ENCODE assay signal across 13 cellular contexts in genomic region chr12:57233357-57234232, GRCh38. TPM values are rescaled to one million over a fixed set of nuclear protein-coding genes. Genes with fewer than 3 reads are reported as not detected.
A peak's percentile ranks its signal among the peaks of the same experiment; 100 is the strongest.
DNase-seq lines count a peak whose midpoint lies in the region; ATAC-seq, FAIRE-seq and TF ChIP-seq lines count a peak whose summit lies in the region.
"Had no signal": no experiment of that assay in that cellular context is flagged by ENCODE, and none has a peak within 500 bp of the region (broad histone marks: within the 10 kb centered on the region; RNA-seq: fewer than 3 reads in every experiment).

No MANE protein-coding gene starts in this region.

- H3K79me2 ChIP-seq in K562 (ENCODE audit: control insufficient read depth, insufficient read depth, low read length), result peaks cover 28% of the 10 kb centered on the region

- H3K36me3 ChIP-seq in K562 (ENCODE audit: control insufficient read depth, insufficient read depth, low read length) (peaks cover 53% of the 10 kb centered on the region; the same call in 2 of the 3 replicates), kidney (ENCODE audit: control insufficient read depth in 1 of 2, insufficient read depth in 2 of 2, low read length in 2 of 2) (peaks cover 11 to 26% of the 10 kb centered on the region in 2 donors)

- H4K20me1 ChIP-seq in K562 (replicated peaks; ENCODE audit: control insufficient read depth, insufficient read depth, low read length), result peaks cover 17% of the 10 kb centered on the region

- no peak for TF ChIP-seq EP300 in K562 (IDR thresholded peaks at IDR 0.05; ENCODE audit: low read length)

- no peaks in the 10 kb centered on the region for H3K27me3 ChIP-seq in K562 (ENCODE audit: control insufficient read depth in 2 of 2, insufficient read depth in 2 of 2, low read length in 2 of 2)

- H3K9ac ChIP-seq in K562 (ENCODE audit: insufficient read depth in 1 of 2, low read depth in 2 of 2, low read length in 2 of 2), result peak overlapping the region in 1 of 2 experiments; percentile 19; a peak in 1 of 4 replicates
- no peak overlapping the region for H3K9ac ChIP-seq in kidney (ENCODE audit: low read length in 2 of 2)

- WGBS in K562 (ENCODE audit: insufficient coverage, low coverage, missing lambda C conversion rate), result 83% methylated on average over 15 of the region's 15 CpGs

- no TSS peak for BruUV-seq in K562 (replicated peaks; lab: Mats Ljungman, UMichigan)

- TF ChIP-seq CTCF in K562 (IDR thresholded peaks at IDR 0.05 in 2 of 3, conservative IDR thresholded peaks at IDR 0.05 in 1 of 3; ENCODE audit: insufficient read depth in 2 of 3, low read depth in 1 of 3, low read length in 3 of 3) (no peak), kidney (IDR thresholded peaks at IDR 0.05; ENCODE audit: borderline replicate concordance, extremely low read depth, insufficient read depth) (no peak)

- H3K4me3 ChIP-seq in K562 (no peak overlapping the region), kidney (ENCODE audit: low read length in 2 of 2) (no peak overlapping the region)

- TF ChIP-seq POLR2A in K562 (conservative IDR thresholded peaks at IDR 0.05), result no peak

- CTCF ChIA-PET in K562 (lab: Yijun Ruan, JAX; ENCODE audit: low intra/inter-chr PET ratio), result no interaction called here

- peaks cover 40 to 71% of the 10 kb centered on the region in 2 experiments for H3K4me1 ChIP-seq in K562 (replicated peaks in 1 of 2; ENCODE audit: control insufficient read depth in 2 of 2, insufficient read depth in 2 of 2, low read length in 2 of 2)
- peaks cover 8 to 11% of the 10 kb centered on the region in 2 donors for H3K4me1 ChIP-seq in kidney (ENCODE audit: control insufficient read depth in 1 of 2, insufficient read depth in 1 of 2, low read depth in 1 of 2, low read length in 2 of 2)

- peak overlapping the region; percentile 42; the same call in 1 of the 3 replicates for H3K27ac ChIP-seq in K562 (ENCODE audit: extremely low read depth, low read depth, low read length)
- no peak overlapping the region for H3K27ac ChIP-seq in kidney (ENCODE audit: low read depth in 2 of 2, low read length in 2 of 2)

- TF ChIP-seq RAD21 in K562 (CRISPR knock-in tag; conservative IDR thresholded peaks at IDR 0.05 in 1 of 2, IDR thresholded peaks at IDR 0.05 in 1 of 2), result no peak

- in situ Hi-C loops in K562 (cut with MboI), result no loop called here

- FAIRE-seq in K562 (lab: Jason Lieb, UNC) (no peak), kidney (lab: Jason Lieb, UNC) (no peak)
- FAIRE-seq: endothelial cell of umbilical vein had no signal

- intact Hi-C loops in Right ventricle myocardium superior (cut with DNase I), result no loop called here
- intact Hi-C loops in Right ventricle myocardium inferior (cut with DNase I), result no loop called here
- intact Hi-C loops in K562 (cut with micrococcal nuclease), result no loop called here
- intact Hi-C loops in kidney (cut with DNase I), result no loop called here

- H3K9me1 ChIP-seq in K562 (ENCODE audit: control insufficient read depth, insufficient read depth, low read length), result peaks cover 9% of the 10 kb centered on the region

- POLR2A ChIA-PET in K562 (lab: Yijun Ruan, JAX), result interaction anchor here (0.6 to 1.2 kb wide), 6 partner anchors 8 to 858 kb away, joined by 3 to 5 read pairs (median 3); no protein-coding TSS in a partner anchor

- no peak overlapping the region for H3K4me2 ChIP-seq in K562 (ENCODE audit: insufficient read depth, low read length)

- DNase-seq in Right ventricle myocardium superior (peak; percentile 42), Right ventricle myocardium inferior (ENCODE audit: missing footprints) (no peak), K562 (ENCODE audit: extremely low read depth in 1 of 4, low spot score in 3 of 4) (no peak), kidney (peak; percentile 56)
- DNase-seq in stimulated activated CD4-positive, alpha-beta T cell treated with anti-CD3 and anti-CD28 coated beads, Interleukin-1b, Interleukin-23, amount 100 ng/mL, for 48 hours, result no peak
- DNase-seq: anterior cingulate cortex; NCI-H2029; stimulated activated CD4-positive, alpha-beta T cell treated with anti-CD3 and anti-CD28 coated beads, Interleukin-15, amount 100 ng/mL, for 24 hours; stimulated activated naive CD4-positive, alpha-beta T cell had no signal

- H2AFZ ChIP-seq in K562 (ENCODE audit: low read depth, low read length), result no peak overlapping the region

- H3K9me3 ChIP-seq in K562 (replicated peaks; ENCODE audit: control insufficient read depth, insufficient read depth, low read depth, low read length) (no peaks in the 10 kb centered on the region), kidney (ENCODE audit: control insufficient read depth in 1 of 2, low read length in 2 of 2) (no peaks in the 10 kb centered on the region)

- ATAC-seq in Right ventricle myocardium superior (ENCODE audit: poor library complexity) (no peak), Right ventricle myocardium inferior (no peak), K562 (no peak), HG02870 (IDR thresholded peaks at IDR 0.05; ENCODE audit: unreplicated experiment) (no peak), GM19351 (IDR thresholded peaks at IDR 0.05; ENCODE audit: unreplicated experiment) (no peak), HG03457 (IDR thresholded peaks at IDR 0.05; ENCODE audit: unreplicated experiment) (no peak)

TF ChIP-seq in K562, 482 proteins besides CTCF, POLR2A, EP300 and RAD21 (continues in another document):
- TF ChIP-seq TEAD1 (CRISPR knock-in tag; IDR thresholded peaks at IDR 0.05), result no peak

RNA-seq across cellular contexts. Expression of gene SHMT2, which starts 4.1 kb away (rescaled TPM):
- total RNA-seq in Right ventricle myocardium superior, result 26.8 TPM
- 32.8 TPM for total RNA-seq in Right ventricle myocardium inferior
- total RNA-seq in K562 (2011; cell fraction: chromatin; rRNA removed; ENCODE audit: low replicate concordance), result 95.6 and 251 TPM in 2 replicates
- 199 and 247 TPM in 2 replicates for total RNA-seq in K562 (2011; cell fraction: nucleolus; rRNA removed)
- total RNA-seq in K562 (2011; cell fraction: nucleoplasm; rRNA removed), result 115 and 136 TPM in 2 replicates
- 194 and 217 TPM in 2 replicates for total RNA-seq in K562 (2014; rRNA removed)
- 76.9 and 92.0 TPM in 2 replicates for total RNA-seq in K562 (2014; rRNA removed; fragmentation: Illumina TruSeq; extraction: Trizol)
- total RNA-seq in K562 (2015; rRNA removed; fragmentation: Illumina TruSeq; extraction: Trizol), result 115 and 119 TPM in 2 replicates
- 227 and 243 TPM in 2 replicates for total RNA-seq in K562 (2021)
- polyA plus RNA-seq in K562 (2011; rRNA removed), result 84.6 and 226 TPM in 2 replicates
- polyA plus RNA-seq in K562 (2011; cell fraction: cytosol; rRNA removed), result 268 and 390 TPM in 2 replicates
- polyA plus RNA-seq in K562 (2011; cell fraction: nucleus; rRNA removed), result 341 and 344 TPM in 2 replicates
- 190 and 549 TPM in 2 replicates for polyA plus RNA-seq in K562 (2012)
- 319 and 377 TPM in 2 replicates for polyA plus RNA-seq in K562 (2014; fragmentation: Illumina TruSeq; extraction: Trizol)
- 10 to 100 TPM; 46.1 to 81.5 TPM for polyA plus RNA-seq in K562 (2014; fragmentation: Nextera tagmentation; extraction: Ambion mirVana)
- 154 and 158 TPM in 2 replicates for polyA plus RNA-seq in K562 (2014; rRNA removed)
- 95.0 and 99.1 TPM in 2 replicates for polyA minus RNA-seq in K562 (2011; rRNA and poly(A)+ RNA removed)
- 155 and 228 TPM in 2 replicates for polyA minus RNA-seq in K562 (2011; cell fraction: cytosol; rRNA and poly(A)+ RNA removed)
- 97.1 and 133 TPM in 2 replicates for polyA minus RNA-seq in K562 (2011; cell fraction: nucleus; rRNA and poly(A)+ RNA removed)
- total RNA-seq in kidney, result 70.1 TPM
- polyA plus RNA-seq in kidney (ENCODE audit: insufficient read depth, low read depth, low replicate concordance), result 49.3 TPM

RNA-seq across cellular contexts. Expression of gene NXPH4, which starts 17.0 kb away (rescaled TPM):
- total RNA-seq in Right ventricle myocardium superior (0.70 TPM), Right ventricle myocardium inferior (0.60 TPM), K562 (2014; rRNA removed) (1.0 and 1.4 TPM in 2 replicates), K562 (2014; rRNA removed; fragmentation: Illumina TruSeq; extraction: Trizol) (0.22 TPM in 1 of 2 replicates, not detected in the other), K562 (2015; rRNA removed; fragmentation: Illumina TruSeq; extraction: Trizol) (0.19 TPM in 1 of 2 replicates, not detected in the other), K562 (2021) (2.2 and 2.7 TPM in 2 replicates), kidney (0.16 TPM)
- 1.7 and 4.4 TPM in 2 replicates for total RNA-seq in K562 (2011; cell fraction: chromatin; rRNA removed; ENCODE audit: low replicate concordance)
- total RNA-seq in K562 (2011; cell fraction: nucleolus; rRNA removed), result 4.7 and 5.7 TPM in 2 replicates
- 5.1 and 6.6 TPM in 2 replicates for total RNA-seq in K562 (2011; cell fraction: nucleoplasm; rRNA removed)
- polyA plus RNA-seq in K562 (2011; rRNA removed) (0.49 and 1.7 TPM in 2 replicates), K562 (2014; fragmentation: Illumina TruSeq; extraction: Trizol) (1.1 and 1.9 TPM in 2 replicates), K562 (2014; fragmentation: Nextera tagmentation; extraction: Ambion mirVana) (not detected), K562 (2014; rRNA removed) (1.1 and 1.3 TPM in 2 replicates), kidney (ENCODE audit: insufficient read depth, low read depth, low replicate concordance) (0.71 TPM)
- 0.59 and 0.91 TPM in 2 replicates for polyA plus RNA-seq in K562 (2011; cell fraction: cytosol; rRNA removed)
- polyA plus RNA-seq in K562 (2011; cell fraction: nucleus; rRNA removed), result 2.4 and 3.4 TPM in 2 replicates
- polyA plus RNA-seq in K562 (2012), result 2.7 and 7.2 TPM in 2 replicates
- 0.30 TPM in 1 of 2 replicates, not detected in the other for polyA minus RNA-seq in K562 (2011; rRNA and poly(A)+ RNA removed)
- 3.2 and 4.1 TPM in 2 replicates for polyA minus RNA-seq in K562 (2011; cell fraction: cytosol; rRNA and poly(A)+ RNA removed)
- 0.67 and 1.00 TPM in 2 replicates for polyA minus RNA-seq in K562 (2011; cell fraction: nucleus; rRNA and poly(A)+ RNA removed)
- total RNA-seq: endothelial cell of umbilical vein had no signal

RNA-seq across cellular contexts. Expression of gene STAC3, which starts 17.4 kb away (rescaled TPM):
- total RNA-seq in Right ventricle myocardium superior (1.2 TPM), Right ventricle myocardium inferior (1.2 TPM), K562 (2014; rRNA removed) (2.3 and 2.7 TPM in 2 replicates), K562 (2014; rRNA removed; fragmentation: Illumina TruSeq; extraction: Trizol) (2.4 and 2.7 TPM in 2 replicates), K562 (2015; rRNA removed; fragmentation: Illumina TruSeq; extraction: Trizol) (3.3 and 3.5 TPM in 2 replicates), K562 (2021) (3.5 and 4.6 TPM in 2 replicates), kidney (3.1 TPM)
- 7.4 and 7.7 TPM in 2 replicates for total RNA-seq in K562 (2011; cell fraction: chromatin; rRNA removed; ENCODE audit: low replicate concordance)
- total RNA-seq in K562 (2011; cell fraction: nucleolus; rRNA removed), result 3.8 and 5.3 TPM in 2 replicates
- total RNA-seq in K562 (2011; cell fraction: nucleoplasm; rRNA removed), result 4.4 and 6.1 TPM in 2 replicates
- polyA plus RNA-seq in K562 (2011; rRNA removed) (4.0 and 5.6 TPM in 2 replicates), K562 (2014; fragmentation: Illumina TruSeq; extraction: Trizol) (6.2 and 7.3 TPM in 2 replicates), K562 (2014; fragmentation: Nextera tagmentation; extraction: Ambion mirVana) (under 1 TPM; 0.45 to 0.46 TPM), K562 (2014; rRNA removed) (4.8 and 6.4 TPM in 2 replicates), kidney (ENCODE audit: insufficient read depth, low read depth, low replicate concordance) (1.5 TPM)
- polyA plus RNA-seq in K562 (2011; cell fraction: cytosol; rRNA removed), result 1.9 and 3.3 TPM in 2 replicates
- polyA plus RNA-seq in K562 (2011; cell fraction: nucleus; rRNA removed), result 6.3 and 11.3 TPM in 2 replicates
- polyA plus RNA-seq in K562 (2012), result 7.5 and 8.5 TPM in 2 replicates
- polyA minus RNA-seq in K562 (2011; rRNA and poly(A)+ RNA removed), result 3.2 TPM in 2 replicates
- 1.0 and 1.5 TPM in 2 replicates for polyA minus RNA-seq in K562 (2011; cell fraction: cytosol; rRNA and poly(A)+ RNA removed)
- 1.3 and 3.9 TPM in 2 replicates for polyA minus RNA-seq in K562 (2011; cell fraction: nucleus; rRNA and poly(A)+ RNA removed)

Comparison
In these comparisons a context has a peak if more than half of its experiments do, and no peak if none do; other contexts are left out.
1. DNase-seq: peak in Right ventricle myocardium superior (single experiment) and kidney (single experiment); none in Right ventricle myocardium inferior (single experiment), K562 (0 of 4) and stimulated activated CD4-positive, alpha-beta T cell treated with anti-CD3 and anti-CD28 coated beads, Interleukin-1b, Interleukin-23, amount 100 ng/mL, for 48 hours (single experiment).